ENCODE assay signal across 10 cellular contexts in the genomic region with DNA sequence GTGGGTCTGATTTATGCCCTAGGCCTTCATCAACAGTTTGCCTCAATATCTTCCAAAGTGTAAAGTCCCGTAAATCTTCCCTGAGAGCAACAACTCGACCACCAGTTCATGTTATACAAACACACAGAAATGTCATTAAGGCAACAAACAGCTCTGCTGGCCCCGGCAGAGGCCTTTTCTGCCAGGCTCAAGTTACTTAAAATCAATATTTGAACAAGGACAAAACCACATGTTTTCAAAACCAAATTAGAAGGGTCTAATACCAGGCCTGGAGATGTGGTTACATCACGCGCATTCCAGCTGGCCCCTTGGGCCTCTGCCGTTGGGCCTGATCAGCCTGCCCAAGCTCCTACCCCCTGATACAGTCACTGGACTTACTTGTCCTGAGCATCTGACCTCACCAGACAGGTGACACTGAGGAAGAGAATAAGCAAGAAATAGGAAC.
DNase-seq lines count a peak whose midpoint lies in the region; TF ChIP-seq lines count a peak whose summit lies in the region.
"Had no signal": no experiment of that assay in that cellular context is flagged by ENCODE, and none has a peak within 500 bp of the region (broad histone marks: within the 10 kb centered on the region; RNA-seq: fewer than 3 reads in every experiment).

No MANE protein-coding gene starts in this region.

- H3K27ac ChIP-seq in coronary artery: peak overlapping the region; percentile 0 to 71
- H3K27ac ChIP-seq: BLaER1 treated with 17β-estradiol and CSF1 and Interleukin-3, amounts not matched to agents 10 nM and 100 nM had no signal

- POLR2A ChIA-PET in HEK293T (lab: Yijun Ruan, JAX): interaction anchor here (0.8 to 1.5 kb wide), 2 partner anchors 9 to 431 kb away, joined by 3 to 8 read pairs; partner anchors contain the start of gene JUN

- TF ChIP-seq POLR2A in erythroblast (IDR thresholded peaks at IDR 0.05; ENCODE audit: low read length): no peak

- CTCF ChIA-PET in HEK293T (lab: Yijun Ruan, JAX): no interaction called here

- DNase-seq in HEK293T (ENCODE audit: extremely low spot score) (peak; percentile 75), NCI-H510A (lab: John Stamatoyannopoulos, UW) (peak; percentile 75), coronary artery (ENCODE audit: low spot score) (no peak), renal cortical epithelial cell (ENCODE audit: low read depth) (peak; percentile 58), kidney glomerular epithelial cell (lab: John Stamatoyannopoulos, UW) (no peak), amniotic stem cell (lab: John Stamatoyannopoulos, UW) (no peak), erythroblast (lab: John Stamatoyannopoulos, UW) (no peak), putamen (ENCODE audit: low spot score) (no peak)
- DNase-seq: gastrocnemius medialis had no signal

- no peak for TF ChIP-seq CTCF in coronary artery (IDR thresholded peaks at IDR 0.05)

- no peak overlapping the region for H3K4me3 ChIP-seq in coronary artery
- H3K4me3 ChIP-seq: BLaER1 treated with 17β-estradiol and CSF1 and Interleukin-3, amounts not matched to agents 10 nM and 100 nM; gastrocnemius medialis had no signal

TF ChIP-seq in HEK293T, 16 proteins besides CTCF, POLR2A, EP300 and RAD21:
- TF ChIP-seq NFRKB (IDR thresholded peaks at IDR 0.05): no peak
- TF ChIP-seq ZNF384 (IDR thresholded peaks at IDR 0.05): no peak
- TF ChIP-seq HDGF (IDR thresholded peaks at IDR 0.05; ENCODE audit: borderline replicate concordance): no peak
- no peak; the same call in 1 of the 2 replicates for TF ChIP-seq FOXM1 (IDR thresholded peaks at IDR 0.05; ENCODE audit: borderline replicate concordance)
- TF ChIP-seq ARNT (IDR thresholded peaks at IDR 0.05): peak; percentile 80; the same call in 1 of the 2 replicates
- TF ChIP-seq BHLHE40 (IDR thresholded peaks at IDR 0.05; ENCODE audit: borderline replicate concordance): no peak
- no peak for TF ChIP-seq SUZ12 (IDR thresholded peaks at IDR 0.05)
- TF ChIP-seq SP1 (IDR thresholded peaks at IDR 0.05): no peak
- TF ChIP-seq ELF4 (IDR thresholded peaks at IDR 0.05): no peak
- peak; percentile 42; the same call in 1 of the 2 replicates for TF ChIP-seq L3MBTL2 (conservative IDR thresholded peaks at IDR 0.05)
- TF ChIP-seq, protein P1, sequence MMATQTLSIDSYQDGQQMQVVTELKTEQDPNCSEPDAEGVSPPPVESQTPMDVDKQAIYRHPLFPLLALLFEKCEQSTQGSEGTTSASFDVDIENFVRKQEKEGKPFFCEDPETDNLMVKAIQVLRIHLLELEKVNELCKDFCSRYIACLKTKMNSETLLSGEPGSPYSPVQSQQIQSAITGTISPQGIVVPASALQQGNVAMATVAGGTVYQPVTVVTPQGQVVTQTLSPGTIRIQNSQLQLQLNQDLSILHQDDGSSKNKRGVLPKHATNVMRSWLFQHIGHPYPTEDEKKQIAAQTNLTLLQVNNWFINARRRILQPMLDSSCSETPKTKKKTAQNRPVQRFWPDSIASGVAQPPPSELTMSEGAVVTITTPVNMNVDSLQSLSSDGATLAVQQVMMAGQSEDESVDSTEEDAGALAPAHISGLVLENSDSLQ (IDR thresholded peaks at IDR 0.05): peak; percentile 96
- TF ChIP-seq CTBP1 (IDR thresholded peaks at IDR 0.05; ENCODE audit: borderline replicate concordance): peak; percentile 97
- TF ChIP-seq LEF1 (IDR thresholded peaks at IDR 0.05; ENCODE audit: borderline replicate concordance): peak; percentile 63; the same call in 1 of the 2 replicates
- 0 out of 2 replicates have a peak, but pooled peaks have one; percentile 52 for TF ChIP-seq FOXK2 (IDR thresholded peaks at IDR 0.05)
- TF ChIP-seq FOXA1 (IDR thresholded peaks at IDR 0.05): peak; percentile 97
- no peak for TF ChIP-seq TARDBP (IDR thresholded peaks at IDR 0.05)

Comparison
In these comparisons a context has a peak if more than half of its experiments do, and no peak if none do; other contexts are left out.
1. DNase-seq: peak in HEK293T (single experiment), NCI-H510A (single experiment) and renal cortical epithelial cell (single experiment); none in coronary artery (single experiment), kidney glomerular epithelial cell (single experiment), amniotic stem cell (single experiment), erythroblast (0 of 2) and putamen (single experiment).